In genomic region chr11:117414724-117415123, GRCh38 we compare ENCODE assay signal across 29 cellular contexts.
"Had no signal": no experiment of that assay in that cellular context is flagged by ENCODE, and none has a peak within 500 bp of the region (broad histone marks: within the 10 kb centered on the region; RNA-seq: fewer than 3 reads in every experiment).

No MANE protein-coding gene starts in this region.

- H3K4me3 Mint-ChIP-seq: activated CD4-positive, alpha-beta memory T cell treated with anti-CD3 and anti-CD28 coated beads for 36 hours; activated CD4-positive, alpha-beta T cell treated with anti-CD3 and anti-CD28 coated beads for 36 hours; activated CD4-positive, alpha-beta T cell treated with anti-CD3 and anti-CD28 coated beads, Interleukin-2, amount 10 ng/mL, durations not matched to agents 24 days and 14 days; activated CD8-positive, alpha-beta memory T cell treated with anti-CD3 and anti-CD28 coated beads, Interleukin-2, amount 10 ng/mL, durations not matched to agents 7 days and 5 days; activated CD8-positive, alpha-beta T cell treated with anti-CD3 and anti-CD28 coated beads, Interleukin-2, amount 10 ng/mL, durations not matched to agents 7 days and 5 days; activated naive CD4-positive, alpha-beta T cell treated with anti-CD3 and anti-CD28 coated beads, Interleukin-2, amount 10 ng/mL, durations not matched to agents 7 days and 5 days; activated naive CD8-positive, alpha-beta T cell treated with anti-CD3 and anti-CD28 coated beads, Interleukin-2, amount 10 ng/mL, durations not matched to agents 7 days and 5 days; activated T-helper 17 cell treated with anti-CD3 and anti-CD28 coated beads, Interleukin-2, amount 50 U/mL, for 72 hours; brain; T-helper 17 cell; T-helper 2 cell treated with Interferon-gamma antibody and Interleukin-4, amounts not matched to agents 5 μg/mL and 100 μg/mL, for 36 hours had no signal

- H3K9me3 ChIP-seq: ascending aorta, breast epithelium, colonic mucosa had no signal

- H3K36me3 ChIP-seq: breast epithelium, cardiac muscle cell, colonic mucosa had no signal

- H3K9me3 Mint-ChIP-seq: activated CD4-positive, alpha-beta memory T cell treated with anti-CD3 and anti-CD28 coated beads for 36 hours; activated CD4-positive, alpha-beta T cell treated with anti-CD3 and anti-CD28 coated beads, Interleukin-2, amount 10 ng/mL, durations not matched to agents 24 days and 14 days; activated naive CD4-positive, alpha-beta T cell treated with anti-CD3 and anti-CD28 coated beads, Interleukin-2, amount 10 ng/mL, durations not matched to agents 7 days and 5 days; activated naive CD4-positive, alpha-beta T cell treated with anti-CD3 and anti-CD28 coated beads, Interleukin-2, amount 50 U/mL, for 72 hours; activated naive CD8-positive, alpha-beta T cell treated with anti-CD3 and anti-CD28 coated beads, Interleukin-2, amount 10 ng/mL, durations not matched to agents 7 days and 5 days; activated T-helper 17 cell treated with anti-CD3 and anti-CD28 coated beads, Interleukin-2, amount 50 U/mL, for 72 hours; brain; T-helper 2 cell treated with Interferon-gamma antibody and Interleukin-4, amounts not matched to agents 5 μg/mL and 100 μg/mL, for 36 hours had no signal

- H3K27ac ChIP-seq: ascending aorta, breast epithelium, cardiac muscle cell, colonic mucosa had no signal

- ATAC-seq: activated CD4-positive, alpha-beta T cell treated with anti-CD3 and anti-CD28 coated beads for 36 hours; activated CD8-positive, alpha-beta memory T cell treated with anti-CD3 and anti-CD28 coated beads, Interleukin-2, amount 10 ng/mL, durations not matched to agents 7 days and 5 days; activated CD8-positive, alpha-beta T cell treated with anti-CD3 and anti-CD28 coated beads, Interleukin-2, amount 10 ng/mL, durations not matched to agents 7 days and 5 days; activated naive CD4-positive, alpha-beta T cell treated with anti-CD3 and anti-CD28 coated beads, Interleukin-2, amount 50 U/mL, for 72 hours; activated T-helper 17 cell treated with anti-CD3 and anti-CD28 coated beads, Interleukin-2, amount 50 U/mL, for 72 hours; esophagus mucosa; T-helper 17 cell had no signal

- H3K36me3 Mint-ChIP-seq: activated CD8-positive, alpha-beta memory T cell treated with anti-CD3 and anti-CD28 coated beads, Interleukin-2, amount 10 ng/mL, durations not matched to agents 7 days and 5 days; activated naive CD4-positive, alpha-beta T cell treated with anti-CD3 and anti-CD28 coated beads, Interleukin-2, amount 50 U/mL, for 72 hours had no signal

- H3K4me1 Mint-ChIP-seq: activated CD4-positive, alpha-beta T cell treated with anti-CD3 and anti-CD28 coated beads for 36 hours; activated CD4-positive, alpha-beta T cell treated with anti-CD3 and anti-CD28 coated beads, Interleukin-2, amount 10 ng/mL, durations not matched to agents 24 days and 14 days; activated CD8-positive, alpha-beta memory T cell treated with anti-CD3 and anti-CD28 coated beads, Interleukin-2, amount 10 ng/mL, durations not matched to agents 7 days and 5 days; activated naive CD4-positive, alpha-beta T cell treated with anti-CD3 and anti-CD28 coated beads, Interleukin-2, amount 10 ng/mL, durations not matched to agents 7 days and 5 days; activated naive CD8-positive, alpha-beta T cell treated with anti-CD3 and anti-CD28 coated beads, Interleukin-2, amount 10 ng/mL, durations not matched to agents 7 days and 5 days; activated T-helper 17 cell treated with anti-CD3 and anti-CD28 coated beads, Interleukin-2, amount 50 U/mL, for 72 hours had no signal

- H3K27me3 Mint-ChIP-seq: activated CD4-positive, alpha-beta memory T cell treated with anti-CD3 and anti-CD28 coated beads for 36 hours; activated CD4-positive, alpha-beta T cell treated with anti-CD3 and anti-CD28 coated beads for 36 hours; activated CD4-positive, alpha-beta T cell treated with anti-CD3 and anti-CD28 coated beads, Interleukin-2, amount 10 ng/mL, durations not matched to agents 24 days and 14 days; activated CD8-positive, alpha-beta memory T cell treated with anti-CD3 and anti-CD28 coated beads, Interleukin-2, amount 10 ng/mL, durations not matched to agents 7 days and 5 days; activated T-helper 17 cell treated with anti-CD3 and anti-CD28 coated beads, Interleukin-2, amount 50 U/mL, for 72 hours had no signal

- DNase-seq: activated CD4-positive, alpha-beta memory T cell treated with anti-CD3 and anti-CD28 coated beads for 36 hours; activated CD4-positive, alpha-beta T cell treated with anti-CD3 and anti-CD28 coated beads for 36 hours; activated CD4-positive, alpha-beta T cell treated with anti-CD3 and anti-CD28 coated beads, Interleukin-2, amount 10 ng/mL, durations not matched to agents 24 days and 14 days; activated CD4-positive, CD25-positive, alpha-beta regulatory T cell; activated CD4-positive, CD25-positive, alpha-beta regulatory T cell treated with anti-CD3 and anti-CD28 coated beads, Interleukin-2, amount 50 U/mL, for 72 hours; activated CD8-positive, alpha-beta memory T cell treated with anti-CD3 and anti-CD28 coated beads, Interleukin-2, amount 10 ng/mL, durations not matched to agents 7 days and 5 days; activated CD8-positive, alpha-beta memory T cell treated with anti-CD3 and anti-CD28 coated beads, Interleukin-2, amount 50 U/mL, for 4 hours; activated CD8-positive, alpha-beta T cell treated with anti-CD3 and anti-CD28 coated beads, Interleukin-2, amount 10 ng/mL, durations not matched to agents 7 days and 5 days; activated gamma-delta T cell; activated naive CD4-positive, alpha-beta T cell; activated naive CD4-positive, alpha-beta T cell treated with anti-CD3 and anti-CD28 coated beads, Interleukin-2, amount 10 ng/mL, durations not matched to agents 7 days and 5 days; activated naive CD8-positive, alpha-beta T cell treated with anti-CD3 and anti-CD28 coated beads, Interleukin-2, amount 10 ng/mL, durations not matched to agents 7 days and 5 days; activated T-cell treated with anti-CD3 and anti-CD28 coated beads, Interleukin-2, amount 50 U/mL, for 1 hour; central memory CD4-positive, alpha-beta T cell; cerebellar nuclear complex; colonic mucosa; effector CD8-positive, alpha-beta T cell; foreskin fibroblast; T-helper 1 cell; T-helper 17 cell; T1000 had no signal

- H3K27ac Mint-ChIP-seq: activated CD4-positive, alpha-beta memory T cell treated with anti-CD3 and anti-CD28 coated beads for 36 hours; activated CD4-positive, alpha-beta T cell treated with anti-CD3 and anti-CD28 coated beads for 36 hours; activated CD4-positive, alpha-beta T cell treated with anti-CD3 and anti-CD28 coated beads, Interleukin-2, amount 10 ng/mL, durations not matched to agents 24 days and 14 days; activated CD8-positive, alpha-beta memory T cell treated with anti-CD3 and anti-CD28 coated beads, Interleukin-2, amount 10 ng/mL, durations not matched to agents 7 days and 5 days; activated CD8-positive, alpha-beta T cell treated with anti-CD3 and anti-CD28 coated beads, Interleukin-2, amount 10 ng/mL, durations not matched to agents 7 days and 5 days; activated naive CD4-positive, alpha-beta T cell treated with anti-CD3 and anti-CD28 coated beads, Interleukin-2, amount 10 ng/mL, durations not matched to agents 7 days and 5 days; activated naive CD4-positive, alpha-beta T cell treated with anti-CD3 and anti-CD28 coated beads, Interleukin-2, amount 50 U/mL, for 72 hours; activated naive CD8-positive, alpha-beta T cell treated with anti-CD3 and anti-CD28 coated beads, Interleukin-2, amount 10 ng/mL, durations not matched to agents 7 days and 5 days; activated T-helper 17 cell treated with anti-CD3 and anti-CD28 coated beads, Interleukin-2, amount 50 U/mL, for 72 hours; brain; T-helper 17 cell; T-helper 2 cell treated with Interferon-gamma antibody and Interleukin-4, amounts not matched to agents 5 μg/mL and 100 μg/mL, for 36 hours had no signal

- H3K4me3 ChIP-seq: ascending aorta, breast epithelium, cardiac muscle cell, colonic mucosa had no signal

- H3K4me1 ChIP-seq: ascending aorta, breast epithelium, colonic mucosa had no signal

- H3K27me3 ChIP-seq: ascending aorta, breast epithelium, cardiac muscle cell, colonic mucosa had no signal
